ENCODE assay signal across 9 cellular contexts in the genomic region with DNA sequence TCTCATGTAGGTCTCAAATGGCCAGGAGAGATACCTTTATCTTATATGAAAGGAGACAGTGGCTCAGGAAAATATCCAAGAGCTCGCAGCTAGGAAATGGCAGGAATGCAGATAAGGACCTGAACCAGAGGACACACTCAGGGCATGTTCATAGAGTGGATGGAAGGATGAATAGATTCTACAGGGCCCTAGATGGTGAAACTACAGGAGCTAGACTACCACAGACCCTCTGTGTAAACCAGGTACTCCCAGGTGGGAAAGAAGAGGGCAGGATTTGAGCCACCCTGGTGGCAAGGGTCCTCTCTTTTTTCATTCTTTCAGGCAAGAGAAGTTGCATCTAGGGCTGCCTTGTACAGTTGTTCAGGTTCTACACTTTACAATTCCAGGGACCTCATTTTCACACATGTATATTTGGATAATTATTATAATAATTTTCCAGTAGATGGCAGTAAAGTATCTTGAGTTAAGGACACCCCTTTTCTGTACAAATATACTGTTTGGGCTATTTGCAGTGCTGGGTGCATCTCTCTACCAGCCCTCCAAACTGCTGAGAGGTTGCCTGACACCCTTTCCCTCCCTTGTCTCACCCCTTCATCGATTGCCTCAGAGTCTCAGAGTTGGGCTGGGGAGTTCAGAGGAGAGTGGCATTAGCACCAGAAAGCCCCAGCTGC. TPM values are rescaled to one million over a fixed set of nuclear protein-coding genes. Genes with fewer than 3 reads are reported as not detected.
DNase-seq lines count a peak whose midpoint lies in the region; ATAC-seq and TF ChIP-seq lines count a peak whose summit lies in the region.
"Had no signal": no experiment of that assay in that cellular context is flagged by ENCODE, and none has a peak within 500 bp of the region (broad histone marks: within the 10 kb centered on the region; RNA-seq: fewer than 3 reads in every experiment).

No MANE protein-coding gene starts in this region.

- peak; percentile 14 for TF ChIP-seq CTCF in fibroblast of pulmonary artery (IDR thresholded peaks at IDR 0.05; ENCODE audit: low read length, missing control alignments)

- ATAC-seq in GM18861 (IDR thresholded peaks at IDR 0.05; ENCODE audit: unreplicated experiment): no peak

- peak; percentile 74 for DNase-seq in DMS 273 (lab: John Stamatoyannopoulos, UW; ENCODE audit: unreplicated experiment)
- peak; percentile 36 for DNase-seq in LHCN-M2 (ENCODE audit: low read depth)
- peak; percentile 30 for DNase-seq in RPMI7951 (ENCODE audit: low read depth)
- DNase-seq in fibroblast of pulmonary artery (ENCODE audit: low read depth): peak; percentile 49
- DNase-seq in iPS-NIHi11 (ENCODE audit: low spot score): no peak
- DNase-seq in activated naive CD4-positive, alpha-beta T cell (lab: John Stamatoyannopoulos, UW): no peak
- no peak for DNase-seq in GM19240 (ENCODE audit: insufficient read length, low spot score)

- H3K4me3 ChIP-seq in fibroblast of pulmonary artery (replicated peaks; ENCODE audit: low read depth, low read length): no peak overlapping the region
- H3K4me3 ChIP-seq: skin epidermis had no signal

RNA-seq across cellular contexts. Expression of a gene that starts 10.5 kb away (rescaled TPM):
- under 0.01 TPM in 1 of 2 replicates, not detected in the other for total RNA-seq in LHCN-M2 (2014; rRNA removed)
- 0.07 TPM for polyA plus RNA-seq in LHCN-M2 (2012)
- not detected in 2 replicates for total RNA-seq in RPMI7951 (2014; rRNA removed; shearing (Covaris generic))

RNA-seq across cellular contexts. Expression of a gene that starts 29.5 kb away (rescaled TPM):
- total RNA-seq in LHCN-M2 (2014; rRNA removed): 0.06 TPM in 1 of 2 replicates, not detected in the other
- not detected for polyA plus RNA-seq in LHCN-M2 (2012)
- total RNA-seq in RPMI7951 (2014; rRNA removed; shearing (Covaris generic)): not detected in 2 replicates

RNA-seq across cellular contexts. Expression of a gene that starts 54.0 kb away (rescaled TPM):
- 12.8 and 13.0 TPM in 2 replicates for total RNA-seq in LHCN-M2 (2014; rRNA removed)
- polyA plus RNA-seq in LHCN-M2 (2012): 3.3 TPM
- total RNA-seq in RPMI7951 (2014; rRNA removed; shearing (Covaris generic)): 11.1 and 12.0 TPM in 2 replicates

Comparison
In these comparisons a context has a peak if more than half of its experiments do, and no peak if none do; other contexts are left out.
1. DNase-seq: peak in DMS 273 (single experiment), LHCN-M2 (single experiment), RPMI7951 (single experiment) and fibroblast of pulmonary artery (single experiment); none in iPS-NIHi11 (single experiment), activated naive CD4-positive, alpha-beta T cell (0 of 4) and GM19240 (single experiment).